In the genomic region with DNA sequence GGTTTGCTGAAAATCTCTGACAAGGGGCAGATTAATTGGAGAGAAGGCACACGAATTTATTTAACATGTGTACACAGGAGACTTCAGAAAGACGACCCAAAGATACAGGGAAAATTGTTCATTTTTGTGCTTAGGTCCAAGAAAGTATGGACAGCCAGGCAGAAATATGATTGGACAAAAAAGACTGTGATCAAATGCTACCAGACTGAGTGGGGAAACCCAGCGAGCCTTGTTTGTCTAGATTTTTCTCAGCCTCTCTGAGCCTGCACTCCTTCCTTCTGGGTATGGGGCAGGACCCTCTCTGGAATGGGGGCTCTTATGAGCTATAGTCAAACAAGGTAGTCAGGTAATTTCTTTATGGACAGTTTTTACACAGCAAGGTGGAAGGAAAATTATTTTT, we compare ENCODE assay signal across 16 cellular contexts. TPM values are rescaled to one million over a fixed set of nuclear protein-coding genes. Genes with fewer than 3 reads are reported as not detected.
DNase-seq lines count a peak whose midpoint lies in the region; ATAC-seq and TF ChIP-seq lines count a peak whose summit lies in the region.
"Had no signal": no experiment of that assay in that cellular context is flagged by ENCODE, and none has a peak within 500 bp of the region (broad histone marks: within the 10 kb centered on the region; RNA-seq: fewer than 3 reads in every experiment).

No MANE protein-coding gene starts in this region.

- CTCF ChIA-PET in activated CD4-positive, alpha-beta T cell treated with anti-CD3 and anti-CD28 coated beads, Interleukin-2, amount 10 ng/mL, durations not matched to agents 7 days and 5 days (lab: Charles Lee): interaction anchor here (0.5 to 4.0 kb wide), 2 partner anchors 25 to 212 kb away, joined by 3 to 15 read pairs; no protein-coding TSS in a partner anchor

- peaks cover 1% of the 10 kb centered on the region for H3K27me3 Mint-ChIP-seq in activated CD4-positive, alpha-beta T cell treated with anti-CD3 and anti-CD28 coated beads, Interleukin-2, amount 10 ng/mL, durations not matched to agents 7 days and 5 days
- peaks cover 2% of the 10 kb centered on the region for H3K27me3 Mint-ChIP-seq in glutamatergic neuron (ENCODE audit: unreplicated experiment)

- H3K27me3 ChIP-seq in neuron (ENCODE audit: insufficient read depth, low read length): no peaks in the 10 kb centered on the region

- H3K4me3 Mint-ChIP-seq in activated CD4-positive, alpha-beta T cell treated with anti-CD3 and anti-CD28 coated beads, Interleukin-2, amount 10 ng/mL, durations not matched to agents 7 days and 5 days: no peak overlapping the region
- H3K4me3 Mint-ChIP-seq in glutamatergic neuron (ENCODE audit: unreplicated experiment): no peak overlapping the region
- H3K4me3 Mint-ChIP-seq: CD14-positive monocyte; T-helper 1 cell treated with Interleukin-12 subunit alpha and Interleukin-12 subunit beta and Interleukin-4 antibody, amounts not matched to agents 30 μg/mL and 1 μg/mL, for 36 hours had no signal

- no peak for ATAC-seq in GM18498 (IDR thresholded peaks at IDR 0.05; ENCODE audit: unreplicated experiment)

- POLR2A ChIA-PET in activated CD4-positive, alpha-beta T cell treated with anti-CD3 and anti-CD28 coated beads, Interleukin-2, amount 10 ng/mL, durations not matched to agents 7 days and 5 days (lab: Charles Lee): no interaction called here

- no peak overlapping the region for H3K4me3 ChIP-seq in neuron (ENCODE audit: low read length)

- H3K9me3 ChIP-seq in neuron (ENCODE audit: low read length): peaks cover 2% of the 10 kb centered on the region

- H3K36me3 ChIP-seq in neuron (ENCODE audit: insufficient read depth, low read length): no peaks in the 10 kb centered on the region

- peak overlapping the region; percentile 11 for H2AFZ ChIP-seq in neuron (ENCODE audit: low read depth, low read length)

- peaks cover 46% of the 10 kb centered on the region for H3K4me1 ChIP-seq in neuron (ENCODE audit: insufficient read depth, low read length)

- H3K9me3 Mint-ChIP-seq in activated CD4-positive, alpha-beta T cell treated with anti-CD3 and anti-CD28 coated beads, Interleukin-2, amount 10 ng/mL, durations not matched to agents 7 days and 5 days: peaks cover 13% of the 10 kb centered on the region
- H3K9me3 Mint-ChIP-seq in glutamatergic neuron (ENCODE audit: unreplicated experiment): no peaks in the 10 kb centered on the region

- peaks cover 14% of the 10 kb centered on the region for H3K4me1 Mint-ChIP-seq in activated CD4-positive, alpha-beta T cell treated with anti-CD3 and anti-CD28 coated beads, Interleukin-2, amount 10 ng/mL, durations not matched to agents 7 days and 5 days
- H3K4me1 Mint-ChIP-seq in glutamatergic neuron (ENCODE audit: low read depth, unreplicated experiment): peaks cover 18% of the 10 kb centered on the region

- no peak for TF ChIP-seq CTCF in glutamatergic neuron (IDR thresholded peaks at IDR 0.05; ENCODE audit: partially characterized antibody, unreplicated experiment)
- TF ChIP-seq CTCF in GM10266 (IDR thresholded peaks at IDR 0.05; ENCODE audit: control insufficient read depth, insufficient read depth, low read depth, missing control alignments): no peak

- peak overlapping the region; percentile 1 for H3K27ac Mint-ChIP-seq in activated CD4-positive, alpha-beta T cell treated with anti-CD3 and anti-CD28 coated beads, Interleukin-2, amount 10 ng/mL, durations not matched to agents 7 days and 5 days
- H3K27ac Mint-ChIP-seq in glutamatergic neuron (ENCODE audit: unreplicated experiment): peak overlapping the region; percentile 45
- H3K27ac Mint-ChIP-seq: CD14-positive monocyte; T-helper 1 cell treated with Interleukin-12 subunit alpha and Interleukin-12 subunit beta and Interleukin-4 antibody, amounts not matched to agents 30 μg/mL and 1 μg/mL, for 36 hours had no signal

- no peak for DNase-seq in activated CD4-positive, alpha-beta T cell treated with anti-CD3 and anti-CD28 coated beads, Interleukin-2, amount 10 ng/mL, durations not matched to agents 7 days and 5 days
- no peak for DNase-seq in activated CD4-positive, alpha-beta T cell treated with anti-CD3 and anti-CD28 coated beads, Interleukin-2, amount 50 U/mL, for 48 hours
- DNase-seq in glutamatergic neuron (no peak), HCEC 1CT (no peak), NCI-H2029 (lab: John Stamatoyannopoulos, UW) (no peak), GM10266 (ENCODE audit: extremely low spot score) (no peak)
- DNase-seq: activated gamma-delta T cell; foreskin melanocyte; Kasumi-1; SHP77; stimulated activated CD4-positive, alpha-beta T cell treated with anti-CD3 and anti-CD28 coated beads, Interleukin-2, amount 100 ng/mL, for 48 hours had no signal

- peaks cover 5% of the 10 kb centered on the region for H3K36me3 Mint-ChIP-seq in activated CD4-positive, alpha-beta T cell treated with anti-CD3 and anti-CD28 coated beads, Interleukin-2, amount 10 ng/mL, durations not matched to agents 7 days and 5 days (ENCODE audit: low read depth)
- H3K36me3 Mint-ChIP-seq in glutamatergic neuron (ENCODE audit: unreplicated experiment): no peaks in the 10 kb centered on the region
- H3K36me3 Mint-ChIP-seq: CD14-positive monocyte had no signal

RNA-seq across cellular contexts. Expression of a gene that starts 10.4 kb away (rescaled TPM):
- total RNA-seq in activated CD4-positive, alpha-beta T cell treated with anti-CD3 and anti-CD28 coated beads, Interleukin-2, amount 10 ng/mL, durations not matched to agents 7 days and 5 days: 10 to 100 TPM; 14.4 to 15.1 TPM
- 22.3 TPM for total RNA-seq in glutamatergic neuron (ENCODE audit: unreplicated experiment)

RNA-seq across cellular contexts. Expression of a gene that starts 54.0 kb away (rescaled TPM):
- not detected for total RNA-seq in activated CD4-positive, alpha-beta T cell treated with anti-CD3 and anti-CD28 coated beads, Interleukin-2, amount 10 ng/mL, durations not matched to agents 7 days and 5 days
- 77.3 TPM for total RNA-seq in glutamatergic neuron (ENCODE audit: unreplicated experiment)
- total RNA-seq: osteoblast had no signal

RNA-seq across cellular contexts. Expression of a gene that starts 59.1 kb away (rescaled TPM):
- 10 to 100 TPM; 26.0 to 29.9 TPM for total RNA-seq in activated CD4-positive, alpha-beta T cell treated with anti-CD3 and anti-CD28 coated beads, Interleukin-2, amount 10 ng/mL, durations not matched to agents 7 days and 5 days
- 23.3 TPM for total RNA-seq in glutamatergic neuron (ENCODE audit: unreplicated experiment)

Comparison
In these comparisons a context has a peak if more than half of its experiments do, and no peak if none do; other contexts are left out.
1. RNA of a gene that starts 54.0 kb away (total RNA-seq): 77.3 TPM in glutamatergic neuron (single experiment); not detected in activated CD4-positive, alpha-beta T cell treated with anti-CD3 and anti-CD28 coated beads, Interleukin-2, amount 10 ng/mL, durations not matched to agents 7 days and 5 days; every median in the first group is over 10 times any median in the second.